ENCODE assay signal across 6 cellular contexts in genomic region chr10:7566891-7567290, GRCh38.
"Had no signal": no experiment of that assay in that cellular context is flagged by ENCODE, and none has a peak within 500 bp of the region (broad histone marks: within the 10 kb centered on the region; RNA-seq: fewer than 3 reads in every experiment).

No MANE protein-coding gene starts in this region.

- FAIRE-seq: HepG2, HTR-8/SVneo had no signal

- H3K27ac ChIP-seq: HL-60 had no signal

- ATAC-seq: HepG2 had no signal

- DNase-seq: IMR-90, KBM-7, KG1 had no signal
